In genomic region chr2:109256111-109256510, GRCh38 we compare ENCODE assay signal across 22 cellular contexts.
A peak's percentile ranks its signal among the peaks of the same experiment; 100 is the strongest.
DNase-seq lines count a peak whose midpoint lies in the region; FAIRE-seq and TF ChIP-seq lines count a peak whose summit lies in the region.
"Had no signal": no experiment of that assay in that cellular context is flagged by ENCODE, and none has a peak within 500 bp of the region (broad histone marks: within the 10 kb centered on the region; RNA-seq: fewer than 3 reads in every experiment).

No MANE protein-coding gene starts in this region.

- no peaks in the 10 kb centered on the region for H3K23me2 ChIP-seq in H1 (ENCODE audit: low read depth, low read length)

- H3K9ac ChIP-seq in H1 (replicated peaks in 1 of 4; ENCODE audit: extremely low read depth in 1 of 4, low read depth in 3 of 4, low read length in 3 of 4) = no peak overlapping the region
- H3K9ac ChIP-seq: neural progenitor cell had no signal

- POLR2A ChIA-PET in H1 (lab: Charles Lee; ENCODE audit: partially characterized antibody) = no interaction called here

- H2BK20ac ChIP-seq in H1 (ENCODE audit: low read length) = no peak overlapping the region

- no peak overlapping the region for H3K14ac ChIP-seq in H1 (ENCODE audit: insufficient read length)

- H3K4me3 ChIP-seq in right atrium auricular region (no peak overlapping the region), H1 (ENCODE audit: extremely low read depth in 1 of 4, insufficient read depth in 2 of 4, low read depth in 3 of 4, low read length in 4 of 4) (no peak overlapping the region)
- H3K4me3 ChIP-seq: mucosa of descending colon, neural progenitor cell, smooth muscle cell, vagina had no signal

- H2BK5ac ChIP-seq in H1 (ENCODE audit: low read depth, low read length) = no peak overlapping the region

- TF ChIP-seq CTCF in right atrium auricular region (IDR thresholded peaks at IDR 0.05) (no peak), H1 (IDR thresholded peaks at IDR 0.05; ENCODE audit: control extremely low read depth in 1 of 3, insufficient read depth in 1 of 3, low read depth in 1 of 3, low read length in 3 of 3) (no peak), osteocyte (IDR thresholded peaks at IDR 0.05) (no peak)

- H4K20me1 ChIP-seq in H1 (replicated peaks in 1 of 2; ENCODE audit: control insufficient read depth in 1 of 2, insufficient read depth in 2 of 2, low read length in 2 of 2) = peaks cover 0 to 2% of the 10 kb centered on the region in 2 experiments

- TF ChIP-seq RAD21 in H1 (IDR thresholded peaks at IDR 0.05 in 1 of 2, conservative IDR thresholded peaks at IDR 0.05 in 1 of 2; ENCODE audit: low read depth in 2 of 2, low read length in 2 of 2) = no peak

- TF ChIP-seq POLR2A in H1 (IDR thresholded peaks at IDR 0.05; ENCODE audit: control extremely low read depth in 1 of 2, low read depth in 2 of 2, low read length in 2 of 2) = no peak
- TF ChIP-seq POLR2A in GM12891 (IDR thresholded peaks at IDR 0.05; ENCODE audit: low read depth, low read length) = no peak

- H3K4me2 ChIP-seq in H1 (ENCODE audit: insufficient read depth in 1 of 2, low read depth in 2 of 2, low read length in 2 of 2) = no peak overlapping the region
- H3K4me2 ChIP-seq: neural progenitor cell, smooth muscle cell had no signal

- no peak overlapping the region for H3K23ac ChIP-seq in H1 (ENCODE audit: insufficient read length)

- H3K79me1 ChIP-seq in H1 (ENCODE audit: low read depth, low read length) = no peaks in the 10 kb centered on the region

- H3K27ac Mint-ChIP-seq in osteocyte (ENCODE audit: unreplicated experiment) = peak overlapping the region; percentile 53
- H3K27ac Mint-ChIP-seq: activated CD8-positive, alpha-beta T cell treated with anti-CD3 and anti-CD28 coated beads for 36 hours; neural progenitor cell; WTC11 had no signal

- H3K36me3 ChIP-seq in right atrium auricular region (no peaks in the 10 kb centered on the region), H1 (ENCODE audit: control insufficient read depth in 2 of 4, insufficient read depth in 4 of 4, low read length in 3 of 4) (no peaks in the 10 kb centered on the region)
- H3K36me3 ChIP-seq: neural progenitor cell, vagina had no signal

- DNase-seq in right atrium auricular region (ENCODE audit: low spot score) (peak; percentile 52), cardiac septum (ENCODE audit: low spot score) (no peak), H1 (ENCODE audit: low read depth in 1 of 2, low spot score in 2 of 2) (no peak), osteocyte (ENCODE audit: extremely low spot score, unreplicated experiment) (no peak), NCI-H774 (lab: John Stamatoyannopoulos, UW) (no peak), SK-N-DZ (ENCODE audit: low spot score) (no peak), GM12891 (ENCODE audit: insufficient read length, low spot score) (no peak), HTR-8/SVneo (ENCODE audit: insufficient read length, low spot score) (no peak)
- DNase-seq: activated CD8-positive, alpha-beta T cell treated with anti-CD3 and anti-CD28 coated beads for 36 hours; activated naive CD4-positive, alpha-beta T cell treated with anti-CD3 and anti-CD28 coated beads, Interleukin-2, amount 50 U/mL, for 16 hours; aorta; cerebellar nuclear complex; effector CD8-positive, alpha-beta T cell; mucosa of descending colon; NCI-H1417 treated with DMSO at 0.1 percent for 48 hours; NCI-H510A; stimulated activated CD4-positive, alpha-beta T cell treated with anti-CD3 and anti-CD28 coated beads, Interleukin-4, amount 100 ng/mL, for 24 hours had no signal

- H2AK5ac ChIP-seq in H1 (ENCODE audit: low read depth, low read length) = no peak overlapping the region

- CTCF ChIA-PET in H1 (lab: Charles Lee; ENCODE audit: partially characterized antibody) = no interaction called here

- no peaks in the 10 kb centered on the region for H3K27me3 Mint-ChIP-seq in osteocyte (ENCODE audit: unreplicated experiment)
- H3K27me3 Mint-ChIP-seq: activated CD8-positive, alpha-beta T cell treated with anti-CD3 and anti-CD28 coated beads for 36 hours had no signal

- 89% methylated on average over 12 of the region's 12 CpGs; no CpG with 5 or more reads in 1 of the 2 experiments for WGBS in H1 (ENCODE audit: extremely low coverage in 1 of 2, insufficient coverage in 1 of 2, insufficient read length in 1 of 2, insufficient replicate concordance in 2 of 2, low coverage in 1 of 2, low lambda C conversion rate in 2 of 2, missing lambda C conversion rate in 1 of 2), 2 experiments

- no peak overlapping the region for H4K91ac ChIP-seq in H1 (replicated peaks; ENCODE audit: insufficient read length, low read length)

- H3K4me3 Mint-ChIP-seq in osteocyte (ENCODE audit: unreplicated experiment) = no peak overlapping the region
- H3K4me3 Mint-ChIP-seq: activated CD8-positive, alpha-beta T cell treated with anti-CD3 and anti-CD28 coated beads for 36 hours; neural progenitor cell; WTC11 had no signal

- TF ChIP-seq EP300 in H1 (IDR thresholded peaks at IDR 0.05; ENCODE audit: borderline replicate concordance in 1 of 2, low read depth in 2 of 2, low read length in 2 of 2) = no peak

- H3K4me1 ChIP-seq in right atrium auricular region (peaks cover 0 to 37% of the 10 kb centered on the region in 2 donors), H1 (replicated peaks in 1 of 4; ENCODE audit: control insufficient read depth in 3 of 4, insufficient read depth in 4 of 4, low read length in 3 of 4) (no peaks in the 10 kb centered on the region)
- H3K4me1 ChIP-seq: neural progenitor cell had no signal

- H2BK15ac ChIP-seq in H1 (ENCODE audit: low read length) = no peak overlapping the region

- H3K27me3 ChIP-seq in right atrium auricular region = no peaks in the 10 kb centered on the region
- H3K27me3 ChIP-seq in H1 (replicated peaks in 1 of 4; ENCODE audit: control insufficient read depth in 3 of 4, extremely low read depth in 1 of 4, insufficient read depth in 3 of 4, low read length in 3 of 4) = no peaks in the 10 kb centered on the region
- H3K27me3 ChIP-seq: neural progenitor cell, vagina had no signal

- H4K8ac ChIP-seq in H1 (ENCODE audit: extremely low read depth, insufficient read depth, low read length) = no peak overlapping the region

- H3K79me2 ChIP-seq in H1 (ENCODE audit: control insufficient read depth in 1 of 2, insufficient read depth in 2 of 2, low read length in 2 of 2) = no peaks in the 10 kb centered on the region

- no peak overlapping the region for H4K5ac ChIP-seq in H1 (ENCODE audit: insufficient read length, low read depth, low read length)

- H3K9me3 ChIP-seq in right atrium auricular region = no peaks in the 10 kb centered on the region
- no peaks in the 10 kb centered on the region for H3K9me3 ChIP-seq in H1 (ENCODE audit: insufficient read depth in 2 of 2, low read depth in 1 of 2, low read length in 1 of 2)
- H3K9me3 ChIP-seq: mucosa of descending colon, vagina had no signal

- no peak overlapping the region for H3K4ac ChIP-seq in H1 (replicated peaks; ENCODE audit: insufficient read length, low read depth, low read length)

- no peaks in the 10 kb centered on the region for H3K36me3 Mint-ChIP-seq in osteocyte (ENCODE audit: unreplicated experiment)
- H3K36me3 Mint-ChIP-seq: neural progenitor cell, WTC11 had no signal

- H3K9me3 Mint-ChIP-seq in osteocyte (ENCODE audit: unreplicated experiment) = no peaks in the 10 kb centered on the region
- H3K9me3 Mint-ChIP-seq: activated CD8-positive, alpha-beta T cell treated with anti-CD3 and anti-CD28 coated beads for 36 hours; neural progenitor cell; WTC11 had no signal

- no peak overlapping the region for H3K56ac ChIP-seq in H1 (replicated peaks; ENCODE audit: insufficient read length, low read depth, low read length)

- no peak for FAIRE-seq in H1 (lab: Jason Lieb, UNC)
- FAIRE-seq in GM12891 (lab: Jason Lieb, UNC) = no peak
- no peak for FAIRE-seq in HTR-8/SVneo (lab: Jason Lieb, UNC)
- FAIRE-seq: frontal cortex had no signal

- no peak overlapping the region for H2BK120ac ChIP-seq in H1 (replicated peaks; ENCODE audit: low read depth, low read length)

- no peak overlapping the region for H2AFZ ChIP-seq in H1 (ENCODE audit: low read length)
- H2AFZ ChIP-seq: neural progenitor cell had no signal

- H2BK12ac ChIP-seq in H1 (ENCODE audit: low read depth, low read length) = peak overlapping the region; percentile 52; the same call in 1 of the 2 replicates

- intact Hi-C loops in cardiac septum (cut with DNase I) = loop anchor here (5.0 kb wide), 1 partner anchor 226 kb away; no protein-coding TSS in a partner anchor

- H3K27ac ChIP-seq in right atrium auricular region (no peak overlapping the region), H1 (ENCODE audit: low read depth, low read length) (no peak overlapping the region)
- H3K27ac ChIP-seq: neural progenitor cell, vagina had no signal

- peaks cover 85% of the 10 kb centered on the region for H3K4me1 Mint-ChIP-seq in osteocyte (ENCODE audit: unreplicated experiment)

- H3K18ac ChIP-seq in H1 (ENCODE audit: extremely low read depth, low read length) = no peak overlapping the region

TF ChIP-seq in H1, 55 proteins besides CTCF, POLR2A, EP300 and RAD21:
- no peak for TF ChIP-seq CHD2 (IDR thresholded peaks at IDR 0.05; ENCODE audit: low read length)
- TF ChIP-seq ASH2L (IDR thresholded peaks at IDR 0.05; ENCODE audit: low read length) = no peak
- no peak for TF ChIP-seq CEBPB (IDR thresholded peaks at IDR 0.05; ENCODE audit: low read depth, low read length)
- no peak for TF ChIP-seq SIRT6 (IDR thresholded peaks at IDR 0.05; ENCODE audit: low read length)
- TF ChIP-seq CHD1 (IDR thresholded peaks at IDR 0.05; ENCODE audit: low read depth, low read length) = no peak
- no peak for TF ChIP-seq SP1 (IDR thresholded peaks at IDR 0.05; ENCODE audit: low read depth, low read length)
- TF ChIP-seq YY1 (IDR thresholded peaks at IDR 0.05; ENCODE audit: low read depth, low read length) = no peak
- TF ChIP-seq EGR1 (IDR thresholded peaks at IDR 0.05; ENCODE audit: borderline replicate concordance, low read depth, low read length) = no peak

TF ChIP-seq in GM12891, 5 proteins besides CTCF, POLR2A, EP300 and RAD21:
- TF ChIP-seq PAX5 (IDR thresholded peaks at IDR 0.05; ENCODE audit: insufficient read depth, low read length, severe bottlenecking) (no peak), TAF1 (IDR thresholded peaks at IDR 0.05; ENCODE audit: low read depth, low read length) (no peak)
